In the genomic region with DNA sequence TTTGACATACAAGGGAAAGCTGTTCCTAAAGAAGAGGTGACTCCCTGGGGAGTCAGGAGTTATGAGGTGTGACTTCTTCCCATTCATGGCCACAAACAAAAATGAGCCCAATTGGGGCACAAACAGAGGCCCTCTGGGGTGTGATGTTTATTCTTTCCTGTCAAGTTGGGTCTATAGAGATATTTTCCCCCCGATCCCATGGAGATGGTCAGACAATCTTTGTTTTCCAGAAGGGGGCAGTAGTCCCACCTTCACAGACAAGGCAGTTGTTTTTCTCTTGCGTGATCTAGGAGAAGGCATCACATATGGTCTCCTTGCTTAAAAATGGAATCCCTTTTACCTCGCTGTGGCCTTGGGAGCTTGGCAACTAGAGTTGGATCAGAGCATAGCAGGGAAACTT, we compare ENCODE assay signal across 15 cellular contexts.
A peak's percentile ranks its signal among the peaks of the same experiment; 100 is the strongest.
DNase-seq lines count a peak whose midpoint lies in the region; ATAC-seq and TF ChIP-seq lines count a peak whose summit lies in the region.
"Had no signal": no experiment of that assay in that cellular context is flagged by ENCODE, and none has a peak within 500 bp of the region (broad histone marks: within the 10 kb centered on the region; RNA-seq: fewer than 3 reads in every experiment).

No MANE protein-coding gene starts in this region.

- TF ChIP-seq CTCF in cardiac fibroblast (IDR thresholded peaks at IDR 0.05; ENCODE audit: low read depth, low read length) (peak; percentile 13), progenitor cell of endocrine pancreas (IDR thresholded peaks at IDR 0.05; ENCODE audit: unreplicated experiment) (peak; percentile 20)

- no peak overlapping the region for H3K27ac Mint-ChIP-seq in progenitor cell of endocrine pancreas
- H3K27ac Mint-ChIP-seq: activated CD4-positive, alpha-beta T cell treated with anti-CD3 and anti-CD28 coated beads, Interleukin-2, amount 10 ng/mL, durations not matched to agents 7 days and 5 days; activated naive CD4-positive, alpha-beta T cell treated with anti-CD3 and anti-CD28 coated beads, Interleukin-2, amount 50 U/mL, for 24 hours; dendritic cell treated with granulocyte-macrophage colony-stimulating factor and Interleukin-4, amounts not matched to agents 40 ng/mL and 50 ng/mL, for 4 days had no signal

- no peak overlapping the region for H3K4me3 Mint-ChIP-seq in progenitor cell of endocrine pancreas (ENCODE audit: low read depth)
- H3K4me3 Mint-ChIP-seq: activated CD4-positive, alpha-beta T cell treated with anti-CD3 and anti-CD28 coated beads, Interleukin-2, amount 10 ng/mL, durations not matched to agents 7 days and 5 days; activated naive CD4-positive, alpha-beta T cell treated with anti-CD3 and anti-CD28 coated beads, Interleukin-2, amount 50 U/mL, for 24 hours; dendritic cell treated with granulocyte-macrophage colony-stimulating factor and Interleukin-4, amounts not matched to agents 40 ng/mL and 50 ng/mL, for 4 days had no signal

- peaks cover 1% of the 10 kb centered on the region for H3K4me1 Mint-ChIP-seq in progenitor cell of endocrine pancreas (ENCODE audit: low read depth)
- H3K4me1 Mint-ChIP-seq: activated CD4-positive, alpha-beta T cell treated with anti-CD3 and anti-CD28 coated beads, Interleukin-2, amount 10 ng/mL, durations not matched to agents 7 days and 5 days; activated naive CD4-positive, alpha-beta T cell treated with anti-CD3 and anti-CD28 coated beads, Interleukin-2, amount 50 U/mL, for 24 hours had no signal

- no peaks in the 10 kb centered on the region for H3K9me3 Mint-ChIP-seq in progenitor cell of endocrine pancreas (ENCODE audit: low read depth)
- H3K9me3 Mint-ChIP-seq: activated CD4-positive, alpha-beta T cell treated with anti-CD3 and anti-CD28 coated beads, Interleukin-2, amount 10 ng/mL, durations not matched to agents 7 days and 5 days; activated naive CD4-positive, alpha-beta T cell treated with anti-CD3 and anti-CD28 coated beads, Interleukin-2, amount 50 U/mL, for 24 hours; dendritic cell treated with granulocyte-macrophage colony-stimulating factor and Interleukin-4, amounts not matched to agents 40 ng/mL and 50 ng/mL, for 4 days had no signal

- H3K27me3 Mint-ChIP-seq in progenitor cell of endocrine pancreas = peaks cover 11% of the 10 kb centered on the region

- ATAC-seq in GM19455 (IDR thresholded peaks at IDR 0.05; ENCODE audit: unreplicated experiment) (no peak), HG02642 (IDR thresholded peaks at IDR 0.05; ENCODE audit: poor library complexity, unreplicated experiment) (no peak)
- ATAC-seq: heart left ventricle had no signal

- H3K4me3 ChIP-seq in cardiac fibroblast (replicated peaks in 1 of 2; ENCODE audit: low read depth in 2 of 2, low read length in 2 of 2) = no peak overlapping the region
- H3K4me3 ChIP-seq: esophagus squamous epithelium, heart left ventricle had no signal

- DNase-seq in NCI-H748 (lab: John Stamatoyannopoulos, UW; ENCODE audit: unreplicated experiment) (peak; percentile 24), NCI-H748 treated with DMSO at 0.1 percent for 48 hours (lab: John Stamatoyannopoulos, UW) (no peak), NAMALWA (ENCODE audit: low spot score) (peak; percentile 9), cardiac fibroblast (ENCODE audit: low read depth in 2 of 2) (peak in 1 of 2 donors; percentile 17), progenitor cell of endocrine pancreas (ENCODE audit: low spot score, unreplicated experiment) (no peak), NCI-H128 (lab: John Stamatoyannopoulos, UW; ENCODE audit: unreplicated experiment) (no peak)
- DNase-seq: activated CD4-positive, alpha-beta T cell treated with anti-CD3 and anti-CD28 coated beads, Interleukin-2, amount 10 ng/mL, durations not matched to agents 7 days and 5 days; activated T-cell treated with anti-CD3 and anti-CD28 coated beads for 4 hours; esophagus squamous epithelium; GDM1; heart left ventricle had no signal

- H3K36me3 Mint-ChIP-seq in progenitor cell of endocrine pancreas (ENCODE audit: insufficient read depth) = no peaks in the 10 kb centered on the region
- H3K36me3 Mint-ChIP-seq: activated naive CD4-positive, alpha-beta T cell treated with anti-CD3 and anti-CD28 coated beads, Interleukin-2, amount 50 U/mL, for 24 hours had no signal

Comparison
In these comparisons a context has a peak if more than half of its experiments do, and no peak if none do; other contexts are left out.
1. DNase-seq: peak in NCI-H748 (single experiment) and NAMALWA (single experiment); none in NCI-H748 treated with DMSO at 0.1 percent for 48 hours (single experiment), progenitor cell of endocrine pancreas (single experiment) and NCI-H128 (single experiment).